In genomic region chr7:149838992-149839408, GRCh38 we compare ENCODE assay signal across 1 cellular context.
TF ChIP-seq lines count a peak whose summit lies in the region.

No MANE protein-coding gene starts in this region.

TF ChIP-seq in HepG2, 621 proteins besides CTCF, POLR2A, EP300 and RAD21 (continued from another document):
- no peak for TF ChIP-seq ZNF282 (IDR thresholded peaks at IDR 0.05; ENCODE audit: partially characterized antibody)
- TF ChIP-seq ZNF441 (CRISPR knock-in tag; IDR thresholded peaks at IDR 0.05; ENCODE audit: borderline replicate concordance), result no peak
- no peak for TF ChIP-seq HIC2 (CRISPR knock-in tag; IDR thresholded peaks at IDR 0.05; ENCODE audit: low read depth)
- TF ChIP-seq E2F5 (CRISPR knock-in tag; conservative IDR thresholded peaks at IDR 0.05), result no peak
- 0 out of 2 replicates have a peak, but pooled peaks have one; percentile 2 for TF ChIP-seq ZNF276 (CRISPR knock-in tag; IDR thresholded peaks at IDR 0.05; ENCODE audit: low read depth)
- TF ChIP-seq HINFP (CRISPR knock-in tag; IDR thresholded peaks at IDR 0.05; ENCODE audit: low read depth), result peak; percentile 5; the same call in 1 of the 2 replicates
- no peak for TF ChIP-seq DBP (CRISPR knock-in tag; IDR thresholded peaks at IDR 0.05; ENCODE audit: not compliant biosample characterization)
- TF ChIP-seq U2AF2 (IDR thresholded peaks at IDR 0.05; ENCODE audit: low read depth, low read length), result no peak
- no peak for TF ChIP-seq SOX6 (IDR thresholded peaks at IDR 0.05)
- TF ChIP-seq SOX6 (CRISPR knock-in tag; IDR thresholded peaks at IDR 0.05), result no peak
- no peak for TF ChIP-seq REXO4 (CRISPR knock-in tag; IDR thresholded peaks at IDR 0.05; ENCODE audit: borderline replicate concordance)
- TF ChIP-seq ATF4 (CRISPR knock-in tag; IDR thresholded peaks at IDR 0.05), result 0 out of 4 replicates have a peak, but pooled peaks of 1 of the 2 experiments have one; percentile 8
- no peak for TF ChIP-seq STAG1 (CRISPR knock-in tag; IDR thresholded peaks at IDR 0.05)
- no peak for TF ChIP-seq SIN3B (IDR thresholded peaks at IDR 0.05; ENCODE audit: low read length)
- no peak for TF ChIP-seq HNF1A (IDR thresholded peaks at IDR 0.05; ENCODE audit: low read depth)
- TF ChIP-seq HNF1A (CRISPR knock-in tag; IDR thresholded peaks at IDR 0.05; ENCODE audit: borderline replicate concordance), result no peak
- TF ChIP-seq ATM (IDR thresholded peaks at IDR 0.05; ENCODE audit: borderline replicate concordance), result no peak
- TF ChIP-seq YEATS4 (CRISPR knock-in tag; IDR thresholded peaks at IDR 0.05; ENCODE audit: borderline replicate concordance), result no peak
